14 cellular contexts compared by ENCODE assay signal in genomic region chr9:127720031-127720864, GRCh38.
DNase-seq lines count a peak whose midpoint lies in the region; ATAC-seq lines count a peak whose summit lies in the region.
"Had no signal": no experiment of that assay in that cellular context is flagged by ENCODE, and none has a peak within 500 bp of the region (broad histone marks: within the 10 kb centered on the region; RNA-seq: fewer than 3 reads in every experiment).

No MANE protein-coding gene starts in this region.

- ATAC-seq in HG02852 (IDR thresholded peaks at IDR 0.05; ENCODE audit: unreplicated experiment), result no peak
- no peak for ATAC-seq in HG02840 (IDR thresholded peaks at IDR 0.05; ENCODE audit: low FRiP score, unreplicated experiment)
- ATAC-seq in stimulated activated memory B cell treated with anti-CD40 and anti-IgM and Interleukin-4, amounts not matched to agents 10 μg/mL and 1 μg/mL and 100 μg/mL, for 72 hours, result no peak
- ATAC-seq: left cardiac atrium, right cardiac atrium had no signal

- DNase-seq in stimulated activated naive CD4-positive, alpha-beta T cell (lab: John Stamatoyannopoulos, UW), result peak in 4 of 6 experiments; percentile 5 to 37 (median 12)
- no peak for DNase-seq in stimulated activated naive CD4-positive, alpha-beta T cell treated with Interleukin-2 at 50 U/mL for 16 hours (lab: John Stamatoyannopoulos, UW)
- DNase-seq in T-helper 2 cell treated with Interferon-gamma antibody and Interleukin-4, amounts not matched to agents 5 μg/mL and 100 μg/mL, for 36 hours (ENCODE audit: low spot score), result no peak
- no peak for DNase-seq in activated CD4-positive, CD25-positive, alpha-beta regulatory T cell (lab: John Stamatoyannopoulos, UW)
- DNase-seq: activated B cell treated with CpG ODN at 0.5 μM for 24 hours, C1 segment of cervical spinal cord, HCEC 1CT, left cardiac atrium, NCI-H2107 had no signal

- H3K27ac Mint-ChIP-seq in T-helper 2 cell treated with Interferon-gamma antibody and Interleukin-4, amounts not matched to agents 5 μg/mL and 100 μg/mL, for 36 hours, result peak overlapping the region; percentile 69
- peak overlapping the region; percentile 18 for H3K27ac Mint-ChIP-seq in dendritic cell treated with granulocyte-macrophage colony-stimulating factor and Interleukin-4, amounts not matched to agents 40 ng/mL and 50 ng/mL, for 4 days
- H3K27ac Mint-ChIP-seq in stimulated activated memory B cell treated with anti-CD40 and anti-IgM and Interleukin-4, amounts not matched to agents 10 μg/mL and 1 μg/mL and 100 μg/mL, for 72 hours, result no peak overlapping the region
- H3K27ac Mint-ChIP-seq: activated B cell treated with CpG ODN at 0.5 μM for 24 hours had no signal

- H3K4me1 Mint-ChIP-seq in T-helper 2 cell treated with Interferon-gamma antibody and Interleukin-4, amounts not matched to agents 5 μg/mL and 100 μg/mL, for 36 hours (ENCODE audit: low read depth), result peaks cover 18% of the 10 kb centered on the region
- H3K4me1 Mint-ChIP-seq in dendritic cell treated with granulocyte-macrophage colony-stimulating factor and Interleukin-4, amounts not matched to agents 40 ng/mL and 50 ng/mL, for 4 days (ENCODE audit: low read depth), result peaks cover 24% of the 10 kb centered on the region
- H3K4me1 Mint-ChIP-seq in stimulated activated memory B cell treated with anti-CD40 and anti-IgM and Interleukin-4, amounts not matched to agents 10 μg/mL and 1 μg/mL and 100 μg/mL, for 72 hours, result peaks cover 12% of the 10 kb centered on the region

- intact Hi-C loops in dendritic cell treated with granulocyte-macrophage colony-stimulating factor and Interleukin-4, amounts not matched to agents 40 ng/mL and 50 ng/mL, for 4 days (cut with micrococcal nuclease), result no loop called here

- no peaks in the 10 kb centered on the region for H3K36me3 Mint-ChIP-seq in T-helper 2 cell treated with Interferon-gamma antibody and Interleukin-4, amounts not matched to agents 5 μg/mL and 100 μg/mL, for 36 hours (ENCODE audit: low read depth)
- H3K36me3 Mint-ChIP-seq in dendritic cell treated with granulocyte-macrophage colony-stimulating factor and Interleukin-4, amounts not matched to agents 40 ng/mL and 50 ng/mL, for 4 days (ENCODE audit: low read depth), result peaks cover 5% of the 10 kb centered on the region
- no peaks in the 10 kb centered on the region for H3K36me3 Mint-ChIP-seq in stimulated activated memory B cell treated with anti-CD40 and anti-IgM and Interleukin-4, amounts not matched to agents 10 μg/mL and 1 μg/mL and 100 μg/mL, for 72 hours

- H3K9me3 Mint-ChIP-seq in T-helper 2 cell treated with Interferon-gamma antibody and Interleukin-4, amounts not matched to agents 5 μg/mL and 100 μg/mL, for 36 hours, result no peaks in the 10 kb centered on the region
- H3K9me3 Mint-ChIP-seq in dendritic cell treated with granulocyte-macrophage colony-stimulating factor and Interleukin-4, amounts not matched to agents 40 ng/mL and 50 ng/mL, for 4 days, result no peaks in the 10 kb centered on the region
- H3K9me3 Mint-ChIP-seq in stimulated activated memory B cell treated with anti-CD40 and anti-IgM and Interleukin-4, amounts not matched to agents 10 μg/mL and 1 μg/mL and 100 μg/mL, for 72 hours, result no peaks in the 10 kb centered on the region
- H3K9me3 Mint-ChIP-seq: activated B cell treated with CpG ODN at 0.5 μM for 24 hours had no signal

- no peaks in the 10 kb centered on the region for H3K27me3 Mint-ChIP-seq in T-helper 2 cell treated with Interferon-gamma antibody and Interleukin-4, amounts not matched to agents 5 μg/mL and 100 μg/mL, for 36 hours (ENCODE audit: low read depth)
- H3K27me3 Mint-ChIP-seq in dendritic cell treated with granulocyte-macrophage colony-stimulating factor and Interleukin-4, amounts not matched to agents 40 ng/mL and 50 ng/mL, for 4 days, result peaks cover 12% of the 10 kb centered on the region
- peaks cover 9% of the 10 kb centered on the region for H3K27me3 Mint-ChIP-seq in stimulated activated memory B cell treated with anti-CD40 and anti-IgM and Interleukin-4, amounts not matched to agents 10 μg/mL and 1 μg/mL and 100 μg/mL, for 72 hours

- H3K4me3 Mint-ChIP-seq in T-helper 2 cell treated with Interferon-gamma antibody and Interleukin-4, amounts not matched to agents 5 μg/mL and 100 μg/mL, for 36 hours, result peak overlapping the region; percentile 13
- no peak overlapping the region for H3K4me3 Mint-ChIP-seq in dendritic cell treated with granulocyte-macrophage colony-stimulating factor and Interleukin-4, amounts not matched to agents 40 ng/mL and 50 ng/mL, for 4 days
- H3K4me3 Mint-ChIP-seq in stimulated activated memory B cell treated with anti-CD40 and anti-IgM and Interleukin-4, amounts not matched to agents 10 μg/mL and 1 μg/mL and 100 μg/mL, for 72 hours, result no peak overlapping the region
- H3K4me3 Mint-ChIP-seq: activated B cell treated with CpG ODN at 0.5 μM for 24 hours had no signal

Comparison
In these comparisons a context has a peak if more than half of its experiments do, and no peak if none do; other contexts are left out.
1. DNase-seq: peak in stimulated activated naive CD4-positive, alpha-beta T cell (4 of 6); none in stimulated activated naive CD4-positive, alpha-beta T cell treated with Interleukin-2 at 50 U/mL for 16 hours (single experiment), T-helper 2 cell treated with Interferon-gamma antibody and Interleukin-4, amounts not matched to agents 5 μg/mL and 100 μg/mL, for 36 hours (single experiment) and activated CD4-positive, CD25-positive, alpha-beta regulatory T cell (0 of 4).